8 cellular contexts compared by ENCODE assay signal in the genomic region with DNA sequence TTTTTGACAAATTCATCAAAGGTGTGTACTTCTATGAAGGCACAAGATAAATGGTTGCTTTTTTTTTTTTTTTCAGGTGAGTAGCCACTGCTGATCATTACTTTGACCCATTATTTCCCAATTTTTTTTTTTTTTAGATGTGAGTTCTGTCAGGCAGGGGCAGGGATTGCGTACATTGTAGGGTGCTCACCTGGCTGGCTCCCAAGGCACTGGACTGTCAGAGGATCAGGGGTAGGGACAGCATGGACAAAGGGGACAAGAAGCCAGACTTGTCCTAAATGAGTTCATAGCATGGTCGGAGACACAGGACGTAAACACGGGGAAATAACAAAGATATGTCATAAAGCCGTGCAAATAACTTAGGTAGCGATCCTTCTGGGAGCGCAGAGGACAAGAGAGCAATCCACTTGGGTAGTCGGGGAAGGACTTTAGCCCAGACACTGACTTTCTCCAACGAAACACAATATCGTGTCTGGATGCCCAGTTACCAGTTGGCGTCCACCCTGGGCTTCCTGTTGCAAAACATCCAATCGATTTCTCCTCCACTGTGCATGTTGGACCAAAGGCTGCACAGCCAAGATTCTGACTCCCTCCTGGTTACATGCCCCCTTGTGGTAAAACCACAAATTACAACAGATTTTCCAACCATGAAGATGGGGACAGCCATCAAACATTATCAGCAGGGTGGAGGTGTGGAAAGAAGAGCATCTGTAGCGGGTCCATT. TPM values are rescaled to one million over a fixed set of nuclear protein-coding genes. Genes with fewer than 3 reads are reported as not detected.
DNase-seq lines count a peak whose midpoint lies in the region; ATAC-seq and TF ChIP-seq lines count a peak whose summit lies in the region.

No MANE protein-coding gene starts in this region.

- H3K4me2 ChIP-seq in Loucy (ENCODE audit: low read depth, low read length, poor library complexity, severe bottlenecking) = no peak overlapping the region

- intact Hi-C loops in lower leg skin (cut with DNase I; ENCODE audit: low total_unique reads) = no loop called here

- peaks cover 3% of the 10 kb centered on the region for H4K20me1 ChIP-seq in Loucy (ENCODE audit: insufficient read depth, low read length, poor library complexity, severe bottlenecking)

- H3K9ac ChIP-seq in Loucy (ENCODE audit: low read depth, low read length, poor library complexity, severe bottlenecking) (no peak overlapping the region), liver (ENCODE audit: low read depth in 1 of 2, low read length in 2 of 2) (peak overlapping the region in 1 of 2 donors; percentile 16)

- TF ChIP-seq RAD21 in liver (IDR thresholded peaks at IDR 0.05) = peak; percentile 90 to 97

- no peak for ATAC-seq in HG02798 (IDR thresholded peaks at IDR 0.05; ENCODE audit: poor library complexity, unreplicated experiment)

- no peaks in the 10 kb centered on the region for H3F3A ChIP-seq in Loucy (ENCODE audit: low read depth)

- in situ Hi-C loops in astrocyte of the spinal cord (cut with HindIII; ENCODE audit: low sequenced_read_pairs) = no loop called here

- no peak for TF ChIP-seq POLR2A in lower leg skin (IDR thresholded peaks at IDR 0.05)

- peaks cover 11% of the 10 kb centered on the region for H3K4me1 ChIP-seq in Loucy (ENCODE audit: insufficient read depth, low read length, poor library complexity, severe bottlenecking)
- peaks cover 0 to 12% (median 2%) of the 10 kb centered on the region in 4 donors for H3K4me1 ChIP-seq in liver (ENCODE audit: control insufficient read depth in 4 of 4, insufficient read depth in 4 of 4, low read length in 3 of 4)

- H3K36me3 ChIP-seq in Loucy (ENCODE audit: insufficient read depth, low read length) = peaks cover 23% of the 10 kb centered on the region; the same call in 1 of the 2 replicates
- H3K36me3 ChIP-seq in liver (ENCODE audit: control insufficient read depth in 4 of 4, insufficient read depth in 3 of 4, low read depth in 1 of 4, low read length in 3 of 4) = no peaks in the 10 kb centered on the region

- DNase-seq in SIG-M5 treated with dmso at 0.1 percent for 504 hours (lab: John Stamatoyannopoulos, UW; ENCODE audit: unreplicated experiment) = peak; percentile 35
- DNase-seq in SIG-M5 (lab: John Stamatoyannopoulos, UW) = no peak
- DNase-seq in astrocyte of the spinal cord (ENCODE audit: low read depth, low spot score) = peak; percentile 12
- no peak for DNase-seq in lower leg skin (ENCODE audit: low spot score in 2 of 2)
- no peak for DNase-seq in NCI-H1436 treated with DMSO at 0.1 percent for 48 hours (lab: John Stamatoyannopoulos, UW)

- no peak overlapping the region for H2AFZ ChIP-seq in Loucy (ENCODE audit: low read length)

- H3K79me2 ChIP-seq in Loucy (ENCODE audit: insufficient read depth, low read length) = no peaks in the 10 kb centered on the region

- H3K27me3 ChIP-seq in Loucy (ENCODE audit: insufficient read depth, low read length, poor library complexity, severe bottlenecking) (no peaks in the 10 kb centered on the region), liver (ENCODE audit: control insufficient read depth in 4 of 4, insufficient read depth in 4 of 4, low read length in 3 of 4) (no peaks in the 10 kb centered on the region)

- H3K9me2 ChIP-seq in Loucy (replicated peaks; ENCODE audit: low read depth, low read length) = no peaks in the 10 kb centered on the region

- TF ChIP-seq CTCF in Loucy (conservative IDR thresholded peaks at IDR 0.05; ENCODE audit: low read length) (peak; percentile 81), astrocyte of the spinal cord (IDR thresholded peaks at IDR 0.05; ENCODE audit: low read depth, low read length) (peak; percentile 40), liver (IDR thresholded peaks at IDR 0.05; ENCODE audit: low read depth, low read length, missing input control) (peak; percentile 80), lower leg skin (IDR thresholded peaks at IDR 0.05) (no peak)

- H3K27ac ChIP-seq in liver (ENCODE audit: low read depth in 1 of 2, low read length in 2 of 2) = peak overlapping the region; percentile 64 to 95

- H3K4me3 ChIP-seq in Loucy (ENCODE audit: low read length, poor library complexity, severe bottlenecking) (no peak overlapping the region), astrocyte of the spinal cord (ENCODE audit: low read depth, low read length) (no peak overlapping the region), liver (ENCODE audit: low read depth in 1 of 3, low read length in 3 of 3) (peak overlapping the region in 2 of 3 donors; percentile 23 to 56), lower leg skin (ENCODE audit: low read depth, poor library complexity, severe bottlenecking) (no peak overlapping the region)

- H3K9me3 ChIP-seq in Loucy (ENCODE audit: insufficient read depth, low read depth, low read length) (no peaks in the 10 kb centered on the region), liver (ENCODE audit: control insufficient read depth in 4 of 4, low read length in 3 of 4) (no peaks in the 10 kb centered on the region)

- WGBS in liver = 31% methylated on average over 13 of the region's 13 CpGs
- 89% methylated on average over 13 of the region's 13 CpGs for WGBS in lower leg skin, 2 donors

TF ChIP-seq in liver, 16 proteins besides CTCF, POLR2A, EP300 and RAD21:
- TF ChIP-seq, protein P1, sequence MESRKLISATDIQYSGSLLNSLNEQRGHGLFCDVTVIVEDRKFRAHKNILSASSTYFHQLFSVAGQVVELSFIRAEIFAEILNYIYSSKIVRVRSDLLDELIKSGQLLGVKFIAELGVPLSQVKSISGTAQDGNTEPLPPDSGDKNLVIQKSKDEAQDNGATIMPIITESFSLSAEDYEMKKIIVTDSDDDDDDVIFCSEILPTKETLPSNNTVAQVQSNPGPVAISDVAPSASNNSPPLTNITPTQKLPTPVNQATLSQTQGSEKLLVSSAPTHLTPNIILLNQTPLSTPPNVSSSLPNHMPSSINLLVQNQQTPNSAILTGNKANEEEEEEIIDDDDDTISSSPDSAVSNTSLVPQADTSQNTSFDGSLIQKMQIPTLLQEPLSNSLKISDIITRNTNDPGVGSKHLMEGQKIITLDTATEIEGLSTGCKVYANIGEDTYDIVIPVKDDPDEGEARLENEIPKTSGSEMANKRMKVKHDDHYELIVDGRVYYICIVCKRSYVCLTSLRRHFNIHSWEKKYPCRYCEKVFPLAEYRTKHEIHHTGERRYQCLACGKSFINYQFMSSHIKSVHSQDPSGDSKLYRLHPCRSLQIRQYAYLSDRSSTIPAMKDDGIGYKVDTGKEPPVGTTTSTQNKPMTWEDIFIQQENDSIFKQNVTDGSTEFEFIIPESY (IDR thresholded peaks at IDR 0.05) = peak; percentile 78
- TF ChIP-seq JUND (IDR thresholded peaks at IDR 0.05) (peak; percentile 59 to 84), SP1 (IDR thresholded peaks at IDR 0.05) (peak; percentile 95), HNF4A (conservative IDR thresholded peaks at IDR 0.05) (peak; percentile 93 to 95), GABPA (IDR thresholded peaks at IDR 0.05 in 1 of 2, conservative IDR thresholded peaks at IDR 0.05 in 1 of 2) (peak in 1 of 2 donors; percentile 60), FOXA2 (IDR thresholded peaks at IDR 0.05) (peak; percentile 60), RXRA (IDR thresholded peaks at IDR 0.05) (peak; percentile 80 to 84), TAF1 (conservative IDR thresholded peaks at IDR 0.05) (peak; percentile 71), YY1 (IDR thresholded peaks at IDR 0.05) (peak; percentile 90), FOXA1 (IDR thresholded peaks at IDR 0.05) (no peak), NR2F2 (IDR thresholded peaks at IDR 0.05) (no peak), HNF4G (IDR thresholded peaks at IDR 0.05) (peak; percentile 89), EGR1 (IDR thresholded peaks at IDR 0.05; ENCODE audit: low read depth in 2 of 2) (no peak)
- TF ChIP-seq, protein P2, sequence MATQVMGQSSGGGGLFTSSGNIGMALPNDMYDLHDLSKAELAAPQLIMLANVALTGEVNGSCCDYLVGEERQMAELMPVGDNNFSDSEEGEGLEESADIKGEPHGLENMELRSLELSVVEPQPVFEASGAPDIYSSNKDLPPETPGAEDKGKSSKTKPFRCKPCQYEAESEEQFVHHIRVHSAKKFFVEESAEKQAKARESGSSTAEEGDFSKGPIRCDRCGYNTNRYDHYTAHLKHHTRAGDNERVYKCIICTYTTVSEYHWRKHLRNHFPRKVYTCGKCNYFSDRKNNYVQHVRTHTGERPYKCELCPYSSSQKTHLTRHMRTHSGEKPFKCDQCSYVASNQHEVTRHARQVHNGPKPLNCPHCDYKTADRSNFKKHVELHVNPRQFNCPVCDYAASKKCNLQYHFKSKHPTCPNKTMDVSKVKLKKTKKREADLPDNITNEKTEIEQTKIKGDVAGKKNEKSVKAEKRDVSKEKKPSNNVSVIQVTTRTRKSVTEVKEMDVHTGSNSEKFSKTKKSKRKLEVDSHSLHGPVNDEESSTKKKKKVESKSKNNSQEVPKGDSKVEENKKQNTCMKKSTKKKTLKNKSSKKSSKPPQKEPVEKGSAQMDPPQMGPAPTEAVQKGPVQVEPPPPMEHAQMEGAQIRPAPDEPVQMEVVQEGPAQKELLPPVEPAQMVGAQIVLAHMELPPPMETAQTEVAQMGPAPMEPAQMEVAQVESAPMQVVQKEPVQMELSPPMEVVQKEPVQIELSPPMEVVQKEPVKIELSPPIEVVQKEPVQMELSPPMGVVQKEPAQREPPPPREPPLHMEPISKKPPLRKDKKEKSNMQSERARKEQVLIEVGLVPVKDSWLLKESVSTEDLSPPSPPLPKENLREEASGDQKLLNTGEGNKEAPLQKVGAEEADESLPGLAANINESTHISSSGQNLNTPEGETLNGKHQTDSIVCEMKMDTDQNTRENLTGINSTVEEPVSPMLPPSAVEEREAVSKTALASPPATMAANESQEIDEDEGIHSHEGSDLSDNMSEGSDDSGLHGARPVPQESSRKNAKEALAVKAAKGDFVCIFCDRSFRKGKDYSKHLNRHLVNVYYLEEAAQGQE (IDR thresholded peaks at IDR 0.05) = peak; percentile 53
- TF ChIP-seq, protein P3, sequence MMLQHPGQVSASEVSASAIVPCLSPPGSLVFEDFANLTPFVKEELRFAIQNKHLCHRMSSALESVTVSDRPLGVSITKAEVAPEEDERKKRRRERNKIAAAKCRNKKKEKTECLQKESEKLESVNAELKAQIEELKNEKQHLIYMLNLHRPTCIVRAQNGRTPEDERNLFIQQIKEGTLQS (IDR thresholded peaks at IDR 0.05) = no peak
- TF ChIP-seq, protein P4, sequence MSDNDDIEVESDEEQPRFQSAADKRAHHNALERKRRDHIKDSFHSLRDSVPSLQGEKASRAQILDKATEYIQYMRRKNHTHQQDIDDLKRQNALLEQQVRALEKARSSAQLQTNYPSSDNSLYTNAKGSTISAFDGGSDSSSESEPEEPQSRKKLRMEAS (IDR thresholded peaks at IDR 0.05) = peak; percentile 79

RNA-seq across cellular contexts. Expression of a gene that starts 27.5 kb away (rescaled TPM):
- 10 to 100 TPM in 1 of 2 donors, 1 to 10 TPM in 1; 8.6 to 12.8 TPM for total RNA-seq in liver
- polyA plus RNA-seq in liver = 1 to 10 TPM; 2.7 to 3.3 TPM
- total RNA-seq in lower leg skin = 10 to 100 TPM in 1 of 4 donors, 1 to 10 TPM in 3; 3.1 to 15.2 (median 4.2) TPM

Comparison
In these comparisons a context has a peak if more than half of its experiments do, and no peak if none do; other contexts are left out.
1. DNase-seq: peak in SIG-M5 treated with dmso at 0.1 percent for 504 hours (single experiment) and astrocyte of the spinal cord (single experiment); none in SIG-M5 (single experiment), lower leg skin (0 of 2) and NCI-H1436 treated with DMSO at 0.1 percent for 48 hours (single experiment).
2. H3K4me3 ChIP-seq: peak in liver (2 of 3); none in Loucy (single experiment), astrocyte of the spinal cord (single experiment) and lower leg skin (single experiment).
3. CTCF ChIP-seq: peak in Loucy (single experiment), astrocyte of the spinal cord (single experiment) and liver (single experiment); none in lower leg skin (0 of 3).